In the genomic region with DNA sequence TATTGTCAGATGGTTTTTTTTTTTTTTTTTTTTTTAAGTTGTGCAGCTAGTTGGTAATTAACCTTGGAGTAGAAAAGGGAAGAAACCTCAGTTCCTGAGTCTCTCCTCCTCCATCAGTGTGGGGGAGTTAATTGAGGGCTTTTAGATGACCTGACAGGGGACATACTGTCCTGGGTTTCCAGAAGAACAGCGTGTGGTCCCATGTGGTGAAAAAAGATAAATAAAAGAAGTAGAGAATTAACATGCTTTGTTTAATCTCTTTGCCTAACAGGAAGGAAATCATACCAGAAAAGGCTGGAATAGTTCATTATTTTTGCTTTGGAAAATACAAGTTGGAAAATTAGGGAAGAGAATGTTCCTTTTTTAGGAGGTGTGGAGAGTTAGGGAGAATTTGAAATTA, we compare ENCODE assay signal across 24 cellular contexts.
DNase-seq lines count a peak whose midpoint lies in the region; ATAC-seq, FAIRE-seq and TF ChIP-seq lines count a peak whose summit lies in the region.
"Had no signal": no experiment of that assay in that cellular context is flagged by ENCODE, and none has a peak within 500 bp of the region (broad histone marks: within the 10 kb centered on the region; RNA-seq: fewer than 3 reads in every experiment).

No MANE protein-coding gene starts in this region.

- TF ChIP-seq POLR2A in prostate gland (IDR thresholded peaks at IDR 0.05): no peak
- no peak for TF ChIP-seq POLR2A in vagina (IDR thresholded peaks at IDR 0.05)
- TF ChIP-seq POLR2A in GM12892 (IDR thresholded peaks at IDR 0.05; ENCODE audit: low read depth, low read length): no peak

- DNase-seq in ascending aorta (ENCODE audit: low spot score in 2 of 2) (no peak), Right ventricle myocardium superior (no peak), prostate gland (ENCODE audit: low spot score) (no peak), vagina (ENCODE audit: extremely low spot score in 2 of 2) (no peak), NCI-H2227 (lab: John Stamatoyannopoulos, UW; ENCODE audit: unreplicated experiment) (no peak), GM12892 (ENCODE audit: insufficient read length) (no peak)
- no peak for DNase-seq in NK-92 treated with Interleukin-12 subunit alpha and Interleukin-12 subunit beta, amount 100 ng/mL, for 24 hours (lab: John Stamatoyannopoulos, UW)
- DNase-seq: activated CD4-positive, CD25-positive, alpha-beta regulatory T cell treated with anti-CD3 and anti-CD28 coated beads, Interleukin-2, amount 50 U/mL, for 72 hours; activated naive CD4-positive, alpha-beta T cell treated with anti-CD3 and anti-CD28 coated beads, Interleukin-2, amount 50 U/mL, for 16 hours; activated T-cell treated with anti-CD3 and anti-CD28 coated beads, Interleukin-2, amount 50 U/mL, for 72 hours; CD4-positive, alpha-beta T cell; cerebellar nuclear complex; DMS153; effector memory CD4-positive, alpha-beta T cell; left cardiac atrium; midbrain; natural killer cell; NCI-H1092; NCI-H2029; NCI-H345; pancreas; SHP77 treated with DMSO at 0.1 percent for 48 hours had no signal

- H3K9me3 ChIP-seq in ascending aorta (no peaks in the 10 kb centered on the region), prostate gland (no peaks in the 10 kb centered on the region), vagina (no peaks in the 10 kb centered on the region)
- H3K9me3 ChIP-seq: pancreas had no signal

- TF ChIP-seq CTCF in ascending aorta (IDR thresholded peaks at IDR 0.05) (no peak), prostate gland (IDR thresholded peaks at IDR 0.05) (no peak), vagina (IDR thresholded peaks at IDR 0.05) (no peak)

- H3K4me3 ChIP-seq in ascending aorta: no peak overlapping the region
- no peak overlapping the region for H3K4me3 ChIP-seq in prostate gland
- H3K4me3 ChIP-seq in vagina: no peak overlapping the region
- H3K4me3 ChIP-seq: pancreas had no signal

- H3K36me3 ChIP-seq in ascending aorta (peaks cover 0 to 11% of the 10 kb centered on the region in 2 donors), prostate gland (no peaks in the 10 kb centered on the region), vagina (no peaks in the 10 kb centered on the region)
- H3K36me3 ChIP-seq: pancreas had no signal

- intact Hi-C loops in ascending aorta (cut with DNase I) (loop anchor here (5.0 kb wide), 1 partner anchor 33 kb away; no protein-coding TSS in a partner anchor), Right ventricle myocardium superior (cut with DNase I) (no loop called here), prostate gland (cut with DNase I) (no loop called here), vagina (cut with DNase I) (no loop called here)

- H3K4me1 ChIP-seq in ascending aorta: peaks cover 7 to 46% of the 10 kb centered on the region in 2 donors
- no peaks in the 10 kb centered on the region for H3K4me1 ChIP-seq in prostate gland (replicated peaks)
- H3K4me1 ChIP-seq in vagina: peaks cover 39% of the 10 kb centered on the region
- H3K4me1 ChIP-seq: pancreas had no signal

- H3K27me3 ChIP-seq in ascending aorta (no peaks in the 10 kb centered on the region), prostate gland (replicated peaks; ENCODE audit: insufficient read depth) (no peaks in the 10 kb centered on the region), vagina (no peaks in the 10 kb centered on the region)
- H3K27me3 ChIP-seq: pancreas had no signal

- WGBS in prostate gland: 38% methylated on average over 1 of the region's 1 CpG

- FAIRE-seq in GM12892 (lab: Jason Lieb, UNC): no peak
- FAIRE-seq: HTR-8/SVneo, pancreas, TTC549 had no signal

- peak; percentile 60 for ATAC-seq in Right ventricle myocardium superior (ENCODE audit: poor library complexity)
- ATAC-seq: activated T-cell treated with anti-CD3 and anti-CD28 coated beads, Interleukin-2, amount 50 U/mL, for 72 hours; natural killer cell had no signal

- peak overlapping the region; percentile 67 to 80 for H3K27ac ChIP-seq in ascending aorta
- peak overlapping the region; percentile 48 to 67 for H3K27ac ChIP-seq in prostate gland
- peak overlapping the region; percentile 38 for H3K27ac ChIP-seq in vagina
- H3K27ac ChIP-seq: pancreas had no signal
